Comparison of ENCODE assay signal across 24 cellular contexts in the genomic region with DNA sequence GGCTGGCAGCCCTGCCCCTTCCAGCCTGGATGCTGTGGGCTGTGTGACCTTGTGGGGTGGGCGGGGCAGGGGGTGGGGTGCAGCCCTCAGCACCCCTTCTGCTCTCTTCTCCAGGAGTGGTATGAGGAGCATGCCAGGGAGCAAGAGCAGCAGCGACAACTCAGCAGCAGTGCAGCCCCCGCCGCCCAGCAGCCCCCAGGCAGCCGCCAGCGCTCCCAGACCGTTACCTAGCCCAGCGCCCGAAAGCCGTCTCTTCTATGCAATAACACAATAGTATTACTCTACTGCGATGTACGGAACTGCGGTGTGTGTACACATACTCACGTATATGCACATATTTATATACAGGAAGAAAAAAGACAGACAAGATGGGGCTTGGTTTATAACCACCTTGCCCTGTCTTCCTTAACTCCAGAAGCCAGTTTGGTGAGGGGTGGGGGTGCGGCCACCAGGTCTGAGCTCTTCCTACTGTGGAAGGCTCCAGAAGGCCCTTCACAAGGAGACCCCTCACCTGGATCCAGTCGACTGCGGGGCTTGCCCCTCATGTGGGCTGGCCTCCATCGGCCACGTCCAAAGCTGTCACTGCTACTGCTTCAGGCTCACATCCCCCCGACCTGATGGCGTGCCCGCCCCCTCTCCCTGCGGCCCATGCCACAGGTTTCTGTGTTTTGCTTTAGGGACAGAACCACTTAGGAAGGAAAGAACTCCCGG. TPM values are rescaled to one million over a fixed set of nuclear protein-coding genes. Genes with fewer than 3 reads are reported as not detected.
A peak's percentile ranks its signal among the peaks of the same experiment; 100 is the strongest.
DNase-seq lines count a peak whose midpoint lies in the region; ATAC-seq, FAIRE-seq and TF ChIP-seq lines count a peak whose summit lies in the region.
"Had no signal": no experiment of that assay in that cellular context is flagged by ENCODE, and none has a peak within 500 bp of the region (broad histone marks: within the 10 kb centered on the region; RNA-seq: fewer than 3 reads in every experiment).

No MANE protein-coding gene starts in this region.

- intact Hi-C loops in right cardiac atrium (cut with DNase I) (loop anchor here in 1 of 4 donors (10.0 kb wide), 1 partner anchor 101 kb away; no protein-coding TSS in a partner anchor), left ventricle myocardium superior (cut with micrococcal nuclease) (no loop called here), K562 (cut with micrococcal nuclease) (no loop called here)

- no peak overlapping the region for H2AFZ ChIP-seq in K562 (ENCODE audit: low read depth, low read length)

- 88% methylated on average over 24 of the region's 24 CpGs for WGBS in right cardiac atrium
- 92% methylated on average over 23 of the region's 24 CpGs for WGBS in K562 (ENCODE audit: insufficient coverage, low coverage, missing lambda C conversion rate)

- TF ChIP-seq CTCF in K562 (IDR thresholded peaks at IDR 0.05 in 2 of 3, conservative IDR thresholded peaks at IDR 0.05 in 1 of 3; ENCODE audit: insufficient read depth in 2 of 3, low read depth in 1 of 3, low read length in 3 of 3) (no peak), type B pancreatic cell (conservative IDR thresholded peaks at IDR 0.05) (no peak)

- H3K4me3 ChIP-seq in right cardiac atrium (ENCODE audit: low read length): no peak overlapping the region
- no peak overlapping the region for H3K4me3 ChIP-seq in K562
- H3K4me3 ChIP-seq: BLaER1 had no signal

- in situ Hi-C loops in K562 (cut with MboI): no loop called here

- POLR2A ChIA-PET in K562 (lab: Yijun Ruan, JAX): interaction anchor here (0.6 to 1.4 kb wide), 2 partner anchors 19 to 117 kb away, joined by 3 to 4 read pairs; no protein-coding TSS in a partner anchor

- TF ChIP-seq RAD21 in K562 (CRISPR knock-in tag; conservative IDR thresholded peaks at IDR 0.05 in 1 of 2, IDR thresholded peaks at IDR 0.05 in 1 of 2): no peak

- TF ChIP-seq EP300 in K562 (IDR thresholded peaks at IDR 0.05; ENCODE audit: low read length): no peak

- no peaks in the 10 kb centered on the region for H3K4me1 Mint-ChIP-seq in activated naive CD8-positive, alpha-beta T cell (ENCODE audit: low read depth)
- no peaks in the 10 kb centered on the region for H3K4me1 Mint-ChIP-seq in activated naive CD8-positive, alpha-beta T cell treated with anti-CD3 and anti-CD28 coated beads for 36 hours
- H3K4me1 Mint-ChIP-seq in type B pancreatic cell (ENCODE audit: unreplicated experiment): no peaks in the 10 kb centered on the region

- H3K27ac ChIP-seq in right cardiac atrium (ENCODE audit: low read length): peak overlapping the region; percentile 5
- H3K27ac ChIP-seq in K562 (ENCODE audit: extremely low read depth, low read depth, low read length): no peak overlapping the region
- H3K27ac ChIP-seq: BLaER1 had no signal

- H3K4me1 ChIP-seq in right cardiac atrium (ENCODE audit: control insufficient read depth, insufficient read depth, low read length) (peaks cover 13% of the 10 kb centered on the region), K562 (replicated peaks in 1 of 2; ENCODE audit: control insufficient read depth in 2 of 2, insufficient read depth in 2 of 2, low read length in 2 of 2) (peaks cover 12 to 21% of the 10 kb centered on the region in 2 experiments; a peak in 4 of 5 replicates)

- no peak for TF ChIP-seq POLR2A in K562 (conservative IDR thresholded peaks at IDR 0.05)

- no peak for ATAC-seq in right cardiac atrium
- ATAC-seq in left ventricle myocardium superior: no peak
- ATAC-seq in K562: no peak
- ATAC-seq: PC-3 had no signal

- CTCF ChIA-PET in K562 (lab: Yijun Ruan, JAX; ENCODE audit: low intra/inter-chr PET ratio): no interaction called here

- H3K9me3 ChIP-seq in right cardiac atrium (ENCODE audit: control insufficient read depth, low read length): no peaks in the 10 kb centered on the region
- H3K9me3 ChIP-seq in K562 (replicated peaks; ENCODE audit: control insufficient read depth, insufficient read depth, low read depth, low read length): no peaks in the 10 kb centered on the region
- H3K9me3 ChIP-seq: BLaER1 had no signal

- no peak for DNase-seq in activated naive CD8-positive, alpha-beta T cell treated with anti-CD3 and anti-CD28 coated beads for 36 hours
- DNase-seq in right cardiac atrium: peak in 1 of 3 donors; percentile 32
- DNase-seq in left ventricle myocardium superior: no peak
- no peak for DNase-seq in K562 (ENCODE audit: extremely low read depth in 1 of 4, low spot score in 3 of 4)
- DNase-seq in type B pancreatic cell (ENCODE audit: extremely low spot score, unreplicated experiment): no peak
- DNase-seq in NCI-H1105 treated with DMSO at 0.1 percent for 48 hours (lab: John Stamatoyannopoulos, UW): no peak
- no peak for DNase-seq in NOMO-1 (lab: John Stamatoyannopoulos, UW; ENCODE audit: unreplicated experiment in 2 of 2)
- DNase-seq: CD4-positive, alpha-beta T cell; KBM-7; MV-4-11; NCI-H1105; NCI-H146; NCI-H1930; NCI-H2107; NCI-H446; NCI-H524 treated with DMSO at 0.1 percent for 48 hours; NCI-H774; PC-3; SHP77 had no signal

- no peak overlapping the region for H3K4me2 ChIP-seq in K562 (ENCODE audit: insufficient read depth, low read length)

- H3K27me3 Mint-ChIP-seq in activated naive CD8-positive, alpha-beta T cell: no peaks in the 10 kb centered on the region
- no peaks in the 10 kb centered on the region for H3K27me3 Mint-ChIP-seq in activated naive CD8-positive, alpha-beta T cell treated with anti-CD3 and anti-CD28 coated beads for 36 hours
- H3K27me3 Mint-ChIP-seq in type B pancreatic cell: no peaks in the 10 kb centered on the region
- H3K27me3 Mint-ChIP-seq: CD4-positive, alpha-beta T cell had no signal

- H3K9me3 Mint-ChIP-seq in activated naive CD8-positive, alpha-beta T cell (ENCODE audit: low read depth): no peaks in the 10 kb centered on the region
- no peaks in the 10 kb centered on the region for H3K9me3 Mint-ChIP-seq in activated naive CD8-positive, alpha-beta T cell treated with anti-CD3 and anti-CD28 coated beads for 36 hours
- no peaks in the 10 kb centered on the region for H3K9me3 Mint-ChIP-seq in type B pancreatic cell
- H3K9me3 Mint-ChIP-seq: CD4-positive, alpha-beta T cell had no signal

- no peaks in the 10 kb centered on the region for H3K9me1 ChIP-seq in K562 (ENCODE audit: control insufficient read depth, insufficient read depth, low read length)

- H3K79me2 ChIP-seq in K562 (ENCODE audit: control insufficient read depth, insufficient read depth, low read length): no peaks in the 10 kb centered on the region

- peaks cover 38% of the 10 kb centered on the region; the same call in 2 of the 3 replicates for H3K36me3 ChIP-seq in K562 (ENCODE audit: control insufficient read depth, insufficient read depth, low read length)
- H3K36me3 ChIP-seq: BLaER1 had no signal

- no TSS peak for BruUV-seq in K562 (replicated peaks; lab: Mats Ljungman, UMichigan)

- H3K27me3 ChIP-seq in right cardiac atrium (ENCODE audit: control insufficient read depth, insufficient read depth) (no peaks in the 10 kb centered on the region), K562 (ENCODE audit: control insufficient read depth in 2 of 2, insufficient read depth in 2 of 2, low read length in 2 of 2) (no peaks in the 10 kb centered on the region)
- H3K27me3 ChIP-seq: BLaER1 had no signal

- no peaks in the 10 kb centered on the region for H3K36me3 Mint-ChIP-seq in activated naive CD8-positive, alpha-beta T cell
- H3K36me3 Mint-ChIP-seq in activated naive CD8-positive, alpha-beta T cell treated with anti-CD3 and anti-CD28 coated beads for 36 hours: peaks cover 2% of the 10 kb centered on the region
- H3K36me3 Mint-ChIP-seq in type B pancreatic cell: peaks cover 10% of the 10 kb centered on the region

- peak overlapping the region; percentile 66 for H3K27ac Mint-ChIP-seq in activated naive CD8-positive, alpha-beta T cell
- no peak overlapping the region for H3K27ac Mint-ChIP-seq in activated naive CD8-positive, alpha-beta T cell treated with anti-CD3 and anti-CD28 coated beads for 36 hours
- H3K27ac Mint-ChIP-seq in type B pancreatic cell: peak overlapping the region; percentile 18
- H3K27ac Mint-ChIP-seq: CD4-positive, alpha-beta T cell had no signal

- H3K9ac ChIP-seq in K562 (ENCODE audit: insufficient read depth in 1 of 2, low read depth in 2 of 2, low read length in 2 of 2): no peak overlapping the region
- H3K9ac ChIP-seq: BLaER1 had no signal

- no peak overlapping the region for H3K4me3 Mint-ChIP-seq in activated naive CD8-positive, alpha-beta T cell
- no peak overlapping the region for H3K4me3 Mint-ChIP-seq in activated naive CD8-positive, alpha-beta T cell treated with anti-CD3 and anti-CD28 coated beads for 36 hours
- no peak overlapping the region for H3K4me3 Mint-ChIP-seq in type B pancreatic cell
- H3K4me3 Mint-ChIP-seq: CD4-positive, alpha-beta T cell had no signal

- no peak for FAIRE-seq in K562 (lab: Jason Lieb, UNC)
- FAIRE-seq: A204.1, D721Med, GM19239 had no signal

- no peaks in the 10 kb centered on the region for H4K20me1 ChIP-seq in K562 (replicated peaks; ENCODE audit: control insufficient read depth, insufficient read depth, low read length)

RNA-seq across cellular contexts. Expression of a gene that starts 38.9 kb away (rescaled TPM):
- 10 to 100 TPM; 13.5 to 15.1 TPM for total RNA-seq in activated naive CD8-positive, alpha-beta T cell treated with anti-CD3 and anti-CD28 coated beads for 36 hours
- total RNA-seq in right cardiac atrium (10 to 100 TPM; 11.6 to 16.0 (median 14.0) TPM), left ventricle myocardium superior (11.5 TPM), K562 (2014; rRNA removed) (18.5 and 26.3 TPM in 2 replicates), K562 (2014; rRNA removed; fragmentation: Illumina TruSeq; extraction: Trizol) (12.6 and 18.1 TPM in 2 replicates), K562 (2015; rRNA removed; fragmentation: Illumina TruSeq; extraction: Trizol) (21.0 and 21.2 TPM in 2 replicates), K562 (2021) (31.8 and 34.1 TPM in 2 replicates), type B pancreatic cell (ENCODE audit: low replicate concordance) (29.6 and 77.7 TPM in 2 replicates)
- polyA plus RNA-seq in right cardiac atrium (10.8 TPM), K562 (2011; rRNA removed) (18.2 and 25.0 TPM in 2 replicates), K562 (2014; fragmentation: Illumina TruSeq; extraction: Trizol) (23.0 and 24.1 TPM in 2 replicates), K562 (2014; fragmentation: Nextera tagmentation; extraction: Ambion mirVana) (under 1 TPM; 0.86 to 0.87 TPM), K562 (2014; rRNA removed) (25.2 and 26.5 TPM in 2 replicates)
- 58.8 and 108 TPM in 2 replicates for total RNA-seq in K562 (2011; cell fraction: chromatin; rRNA removed; ENCODE audit: low replicate concordance)
- 66.5 and 71.5 TPM in 2 replicates for total RNA-seq in K562 (2011; cell fraction: nucleolus; rRNA removed)
- 58.5 and 61.2 TPM in 2 replicates for total RNA-seq in K562 (2011; cell fraction: nucleoplasm; rRNA removed)
- 35.8 and 50.0 TPM in 2 replicates for polyA plus RNA-seq in K562 (2011; cell fraction: cytosol; rRNA removed)
- 70.2 and 99.8 TPM in 2 replicates for polyA plus RNA-seq in K562 (2011; cell fraction: nucleus; rRNA removed)
- polyA plus RNA-seq in K562 (2012): 20.5 and 24.5 TPM in 2 replicates
- polyA minus RNA-seq in K562 (2011; rRNA and poly(A)+ RNA removed): 19.1 and 29.2 TPM in 2 replicates
- 18.6 and 20.4 TPM in 2 replicates for polyA minus RNA-seq in K562 (2011; cell fraction: cytosol; rRNA and poly(A)+ RNA removed)
- polyA minus RNA-seq in K562 (2011; cell fraction: nucleus; rRNA and poly(A)+ RNA removed): 27.6 and 36.0 TPM in 2 replicates
